In the genomic region with DNA sequence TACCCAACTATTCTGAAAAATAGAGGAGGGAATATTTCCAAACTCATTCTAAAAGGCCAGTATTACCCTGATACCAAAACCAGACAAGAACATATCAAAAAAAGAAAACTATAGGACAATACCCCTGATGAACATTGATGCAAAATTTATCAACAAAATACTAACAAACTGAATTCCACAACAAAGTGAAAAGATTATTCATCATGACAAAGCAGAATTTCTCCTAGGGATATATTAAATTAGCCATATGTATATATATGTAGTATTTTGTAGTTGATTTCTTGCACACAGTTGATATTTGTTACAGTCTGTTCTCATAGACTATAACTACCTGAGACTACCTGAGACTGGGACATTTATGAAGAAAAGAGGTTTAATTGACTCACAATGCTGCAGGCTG, we compare ENCODE assay signal across 35 cellular contexts.
"Had no signal": no experiment of that assay in that cellular context is flagged by ENCODE, and none has a peak within 500 bp of the region (broad histone marks: within the 10 kb centered on the region; RNA-seq: fewer than 3 reads in every experiment).

No MANE protein-coding gene starts in this region.

- H3K9ac ChIP-seq: KMS-11 had no signal

- H3K9me3 ChIP-seq: MG63 had no signal

- H3K36me3 ChIP-seq: MG63 had no signal

- H3K27ac ChIP-seq: KMS-11 had no signal

- H3K27me3 ChIP-seq: MG63 had no signal

- DNase-seq: Karpas-422, Kasumi-1, MG63, MM.1S, MV-4-11, NCI-H1048, NCI-H1092, NCI-H1092 treated with DMSO at 0.1 percent for 48 hours, NCI-H1105, NCI-H1105 treated with DMSO at 0.1 percent for 48 hours, NCI-H1417, NCI-H1417 treated with DMSO at 0.1 percent for 48 hours, NCI-H1436, NCI-H1436 treated with DMSO at 0.1 percent for 48 hours, NCI-H146, NCI-H1694, NCI-H1694 treated with DMSO at 0.1 percent for 48 hours, NCI-H187, NCI-H187 treated with DMSO at 0.1 percent for 48 hours, NCI-H1930, NCI-H2029, NCI-H2029 treated with DMSO at 0.1 percent for 48 hours, NCI-H2081, NCI-H2081 treated with DMSO at 0.1 percent for 48 hours, NCI-H2107, NCI-H2171, NCI-H2171 treated with DMSO at 0.1 percent for 48 hours, NCI-H2227 treated with DMSO at 0.1 percent for 48 hours, NCI-H226, NCI-H345, NCI-H446, NCI-H446 treated with DMSO at 0.1 percent for 48 hours, NCI-H510A, NCI-H510A treated with DMSO at 0.1 percent for 48 hours had no signal

- H3K4me3 ChIP-seq: MG63 had no signal

- H3K4me2 ChIP-seq: KMS-11 had no signal
